Comparison of ENCODE assay signal across 29 cellular contexts in the genomic region with DNA sequence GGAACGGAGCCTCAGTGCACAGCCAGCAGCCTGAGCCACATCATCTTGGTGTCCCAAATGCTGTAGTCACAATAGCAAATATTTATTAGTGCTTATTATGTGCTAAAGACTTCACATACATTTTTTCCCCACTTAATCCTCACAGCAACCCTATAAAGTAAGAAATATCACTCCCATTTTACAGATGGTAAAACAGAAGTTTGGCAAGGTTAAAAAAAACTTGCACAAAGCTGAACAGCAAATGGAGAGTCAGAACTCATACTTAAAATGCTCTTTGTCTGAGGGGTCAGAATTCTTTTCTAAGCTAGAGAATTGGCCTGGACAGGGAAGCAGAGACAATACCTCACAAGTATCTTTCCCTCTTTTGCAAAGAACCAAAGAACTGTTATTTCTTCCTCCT. TPM values are rescaled to one million over a fixed set of nuclear protein-coding genes. Genes with fewer than 3 reads are reported as not detected.
DNase-seq lines count a peak whose midpoint lies in the region; ATAC-seq, FAIRE-seq and TF ChIP-seq lines count a peak whose summit lies in the region.
"Had no signal": no experiment of that assay in that cellular context is flagged by ENCODE, and none has a peak within 500 bp of the region (broad histone marks: within the 10 kb centered on the region; RNA-seq: fewer than 3 reads in every experiment).

No MANE protein-coding gene starts in this region.

- no TSS peak for BruUV-seq in K562 (replicated peaks; lab: Mats Ljungman, UMichigan)

- in situ Hi-C loops in K562 (cut with MboI): no loop called here

- no peaks in the 10 kb centered on the region for H3F3A ChIP-seq in neural progenitor cell (ENCODE audit: low read depth)

- TF ChIP-seq POLR2A in K562 (conservative IDR thresholded peaks at IDR 0.05): no peak

- no peak overlapping the region for H3K27ac Mint-ChIP-seq in neural progenitor cell
- H3K27ac Mint-ChIP-seq in activated T-helper 2 cell treated with anti-CD3 and anti-CD28 coated beads, Interferon-gamma antibody, Interleukin-2, Interleukin-4, amounts not matched to agents 10 μg/mL and 5 μg/mL and 100 μg/mL, durations not matched to agents 14 hours and 24 hours and 36 hours: no peak overlapping the region
- H3K27ac Mint-ChIP-seq: CD14-positive monocyte; CD4-positive, alpha-beta memory T cell; CD4-positive, CD25-positive, alpha-beta regulatory T cell; CD8-positive, alpha-beta memory T cell had no signal

- H3K79me2 ChIP-seq in K562 (ENCODE audit: control insufficient read depth, insufficient read depth, low read length) (no peaks in the 10 kb centered on the region), hepatocyte (no peaks in the 10 kb centered on the region), neural progenitor cell (ENCODE audit: low read depth) (no peaks in the 10 kb centered on the region), parathyroid adenoma (no peaks in the 10 kb centered on the region)

- POLR2A ChIA-PET in K562 (lab: Yijun Ruan, JAX) (interaction anchor here (0.6 to 1.5 kb wide), 5 partner anchors 8 to 74 kb away, joined by 3 to 8 read pairs (median 3); no protein-coding TSS in a partner anchor), HEK293T (lab: Yijun Ruan, JAX) (interaction anchor here (2.2 kb wide), 1 partner anchor 29 kb away, joined by 7 read pairs; no protein-coding TSS in a partner anchor)

- intact Hi-C loops in K562 (cut with micrococcal nuclease): loop anchor here (10.0 kb wide), 1 partner anchor 119 kb away; no protein-coding TSS in a partner anchor
- intact Hi-C loops in activated T-helper 2 cell treated with anti-CD3 and anti-CD28 coated beads, Interferon-gamma antibody, Interleukin-2, Interleukin-4, amounts not matched to agents 10 μg/mL and 5 μg/mL and 100 μg/mL, durations not matched to agents 14 hours and 24 hours and 36 hours (cut with micrococcal nuclease): no loop called here

- TF ChIP-seq RAD21 in K562 (CRISPR knock-in tag; conservative IDR thresholded peaks at IDR 0.05 in 1 of 2, IDR thresholded peaks at IDR 0.05 in 1 of 2): no peak

- H3K27me3 Mint-ChIP-seq in neural progenitor cell (ENCODE audit: insufficient read depth, low read depth): peaks cover 17% of the 10 kb centered on the region
- H3K27me3 Mint-ChIP-seq in activated T-helper 2 cell treated with anti-CD3 and anti-CD28 coated beads, Interferon-gamma antibody, Interleukin-2, Interleukin-4, amounts not matched to agents 10 μg/mL and 5 μg/mL and 100 μg/mL, durations not matched to agents 14 hours and 24 hours and 36 hours (ENCODE audit: low read depth): peaks cover 29% of the 10 kb centered on the region

- DNase-seq in K562 (ENCODE audit: extremely low read depth in 1 of 4, low spot score in 3 of 4): no peak
- no peak for DNase-seq in hepatocyte (ENCODE audit: low spot score)
- no peak for DNase-seq in neural progenitor cell (ENCODE audit: low spot score)
- no peak for DNase-seq in HEK293T (ENCODE audit: extremely low spot score)
- no peak for DNase-seq in NCI-H1436 (lab: John Stamatoyannopoulos, UW)
- no peak for DNase-seq in activated T-helper 2 cell treated with anti-CD3 and anti-CD28 coated beads, Interferon-gamma antibody, Interleukin-2, Interleukin-4, amounts not matched to agents 10 μg/mL and 5 μg/mL and 100 μg/mL, durations not matched to agents 14 hours and 24 hours and 36 hours (ENCODE audit: low spot score)
- DNase-seq: 8988T; ACHN; BE2C; C1 segment of cervical spinal cord; CD4-positive, alpha-beta memory T cell; CD4-positive, CD25-positive, alpha-beta regulatory T cell; CD8-positive, alpha-beta memory T cell; COR-L47; DMS 273 treated with DMSO at 0.1 percent for 48 hours; DMS153; DMS53; DMS79; DND-41; EL; GDM1 had no signal

- H3K9me1 ChIP-seq in K562 (ENCODE audit: control insufficient read depth, insufficient read depth, low read length): no peaks in the 10 kb centered on the region

- TF ChIP-seq CTCF in K562 (IDR thresholded peaks at IDR 0.05 in 2 of 3, conservative IDR thresholded peaks at IDR 0.05 in 1 of 3; ENCODE audit: insufficient read depth in 2 of 3, low read depth in 1 of 3, low read length in 3 of 3): no peak
- TF ChIP-seq CTCF in hepatocyte (IDR thresholded peaks at IDR 0.05; ENCODE audit: poor library complexity): no peak
- no peak for TF ChIP-seq CTCF in neural progenitor cell (IDR thresholded peaks at IDR 0.05)
- TF ChIP-seq CTCF in parathyroid adenoma (IDR thresholded peaks at IDR 0.05): no peak

- no peaks in the 10 kb centered on the region for H3K9me3 ChIP-seq in K562 (replicated peaks; ENCODE audit: control insufficient read depth, insufficient read depth, low read depth, low read length)
- H3K9me3 ChIP-seq in hepatocyte (ENCODE audit: low read depth): no peaks in the 10 kb centered on the region
- H3K9me3 ChIP-seq in neural progenitor cell (ENCODE audit: low read depth): no peaks in the 10 kb centered on the region
- H3K9me3 ChIP-seq in parathyroid adenoma (ENCODE audit: control insufficient read depth, low read length): no peaks in the 10 kb centered on the region
- H3K9me3 ChIP-seq: BE2C had no signal

- H3K27me3 ChIP-seq in K562 (ENCODE audit: control insufficient read depth in 2 of 2, insufficient read depth in 2 of 2, low read length in 2 of 2): no peaks in the 10 kb centered on the region
- no peaks in the 10 kb centered on the region for H3K27me3 ChIP-seq in hepatocyte
- H3K27me3 ChIP-seq in neural progenitor cell: peaks cover 50% of the 10 kb centered on the region
- H3K27me3 ChIP-seq in parathyroid adenoma (ENCODE audit: control insufficient read depth, insufficient read depth, low read length): no peaks in the 10 kb centered on the region
- H3K27me3 ChIP-seq: BLaER1 had no signal

- TF ChIP-seq EP300 in K562 (IDR thresholded peaks at IDR 0.05; ENCODE audit: low read length): no peak

- ATAC-seq in K562: no peak
- ATAC-seq: GM12878 had no signal

- FAIRE-seq in K562 (lab: Jason Lieb, UNC): no peak
- FAIRE-seq: A204.1, GM12878, GM12892, GM18507 had no signal

- CTCF ChIA-PET in K562 (lab: Yijun Ruan, JAX; ENCODE audit: low intra/inter-chr PET ratio) (no interaction called here), HEK293T (lab: Yijun Ruan, JAX) (no interaction called here)

- peaks cover 12% of the 10 kb centered on the region for H3K4me1 Mint-ChIP-seq in neural progenitor cell
- no peaks in the 10 kb centered on the region for H3K4me1 Mint-ChIP-seq in activated T-helper 2 cell treated with anti-CD3 and anti-CD28 coated beads, Interferon-gamma antibody, Interleukin-2, Interleukin-4, amounts not matched to agents 10 μg/mL and 5 μg/mL and 100 μg/mL, durations not matched to agents 14 hours and 24 hours and 36 hours (ENCODE audit: low read depth)
- H3K4me1 Mint-ChIP-seq: CD4-positive, CD25-positive, alpha-beta regulatory T cell; CD8-positive, alpha-beta memory T cell had no signal

- no peaks in the 10 kb centered on the region for H3K36me3 Mint-ChIP-seq in neural progenitor cell
- H3K36me3 Mint-ChIP-seq in activated T-helper 2 cell treated with anti-CD3 and anti-CD28 coated beads, Interferon-gamma antibody, Interleukin-2, Interleukin-4, amounts not matched to agents 10 μg/mL and 5 μg/mL and 100 μg/mL, durations not matched to agents 14 hours and 24 hours and 36 hours (ENCODE audit: low read depth): no peaks in the 10 kb centered on the region
- H3K36me3 Mint-ChIP-seq: CD4-positive, alpha-beta memory T cell; CD4-positive, CD25-positive, alpha-beta regulatory T cell had no signal

- H3K27ac ChIP-seq in K562 (ENCODE audit: extremely low read depth, low read depth, low read length) (no peak overlapping the region), hepatocyte (peak overlapping the region; percentile 80), neural progenitor cell (no peak overlapping the region), parathyroid adenoma (no peak overlapping the region)
- H3K27ac ChIP-seq: BLaER1 had no signal

- no peak overlapping the region for H2AFZ ChIP-seq in K562 (ENCODE audit: low read depth, low read length)
- no peak overlapping the region for H2AFZ ChIP-seq in hepatocyte
- H2AFZ ChIP-seq in neural progenitor cell (replicated peaks): peak overlapping the region; percentile 59
- H2AFZ ChIP-seq in parathyroid adenoma: peak overlapping the region; percentile 9

- WGBS in K562 (ENCODE audit: insufficient coverage, low coverage, missing lambda C conversion rate): 64% methylated on average over 1 of the region's 1 CpG
- 94% methylated on average over 1 of the region's 1 CpG for WGBS in hepatocyte (ENCODE audit: low lambda C conversion rate, missing lambda C conversion rate)

- no peak overlapping the region for H3K4me3 ChIP-seq in K562
- no peak overlapping the region for H3K4me3 ChIP-seq in hepatocyte
- H3K4me3 ChIP-seq in neural progenitor cell: no peak overlapping the region
- no peak overlapping the region for H3K4me3 ChIP-seq in parathyroid adenoma (ENCODE audit: low read depth, low read length)
- H3K4me3 ChIP-seq: BLaER1, GM12878 had no signal

- H3K4me2 ChIP-seq in K562 (ENCODE audit: insufficient read depth, low read length) (no peak overlapping the region), hepatocyte (no peak overlapping the region), neural progenitor cell (peak overlapping the region; percentile 28), parathyroid adenoma (ENCODE audit: low read length) (no peak overlapping the region)
- H3K4me2 ChIP-seq: BLaER1 had no signal

- no peaks in the 10 kb centered on the region for H4K20me1 ChIP-seq in K562 (replicated peaks; ENCODE audit: control insufficient read depth, insufficient read depth, low read length)
- no peaks in the 10 kb centered on the region for H4K20me1 ChIP-seq in hepatocyte (ENCODE audit: insufficient read depth, poor library complexity, severe bottlenecking)
- peaks cover 6% of the 10 kb centered on the region for H4K20me1 ChIP-seq in neural progenitor cell (ENCODE audit: low read depth)
- H4K20me1 ChIP-seq: BLaER1 had no signal

- H3K36me3 ChIP-seq in K562 (ENCODE audit: control insufficient read depth, insufficient read depth, low read length) (no peaks in the 10 kb centered on the region), hepatocyte (replicated peaks; ENCODE audit: insufficient read depth, low read depth) (no peaks in the 10 kb centered on the region), neural progenitor cell (no peaks in the 10 kb centered on the region), parathyroid adenoma (ENCODE audit: control insufficient read depth, insufficient read depth, low read length) (no peaks in the 10 kb centered on the region)
- H3K36me3 ChIP-seq: BE2C, BLaER1 had no signal

- peaks cover 10 to 16% of the 10 kb centered on the region in 2 experiments for H3K4me1 ChIP-seq in K562 (replicated peaks in 1 of 2; ENCODE audit: control insufficient read depth in 2 of 2, insufficient read depth in 2 of 2, low read length in 2 of 2)
- peaks cover 24% of the 10 kb centered on the region for H3K4me1 ChIP-seq in hepatocyte (ENCODE audit: insufficient read depth)
- peaks cover 19% of the 10 kb centered on the region for H3K4me1 ChIP-seq in neural progenitor cell
- peaks cover 1% of the 10 kb centered on the region for H3K4me1 ChIP-seq in parathyroid adenoma
- H3K4me1 ChIP-seq: BE2C had no signal

- H3K4me3 Mint-ChIP-seq in neural progenitor cell: no peak overlapping the region
- H3K4me3 Mint-ChIP-seq in activated T-helper 2 cell treated with anti-CD3 and anti-CD28 coated beads, Interferon-gamma antibody, Interleukin-2, Interleukin-4, amounts not matched to agents 10 μg/mL and 5 μg/mL and 100 μg/mL, durations not matched to agents 14 hours and 24 hours and 36 hours (ENCODE audit: low read depth): no peak overlapping the region
- H3K4me3 Mint-ChIP-seq: CD14-positive monocyte; CD4-positive, alpha-beta memory T cell; CD4-positive, CD25-positive, alpha-beta regulatory T cell; CD8-positive, alpha-beta memory T cell had no signal

- H3K9ac ChIP-seq in K562 (ENCODE audit: insufficient read depth in 1 of 2, low read depth in 2 of 2, low read length in 2 of 2) (no peak overlapping the region), neural progenitor cell (no peak overlapping the region), parathyroid adenoma (no peak overlapping the region)
- H3K9ac ChIP-seq: BLaER1 had no signal

- no peaks in the 10 kb centered on the region for H3K9me2 ChIP-seq in hepatocyte (replicated peaks; ENCODE audit: insufficient read depth)

- H3K9me3 Mint-ChIP-seq in neural progenitor cell: no peaks in the 10 kb centered on the region
- H3K9me3 Mint-ChIP-seq in activated T-helper 2 cell treated with anti-CD3 and anti-CD28 coated beads, Interferon-gamma antibody, Interleukin-2, Interleukin-4, amounts not matched to agents 10 μg/mL and 5 μg/mL and 100 μg/mL, durations not matched to agents 14 hours and 24 hours and 36 hours: no peaks in the 10 kb centered on the region

RNA-seq across cellular contexts. Expression of a gene that starts 30.9 kb away (rescaled TPM):
- total RNA-seq in K562 (2011; cell fraction: chromatin; rRNA removed; ENCODE audit: low replicate concordance): 30.5 and 37.3 TPM in 2 replicates
- total RNA-seq in K562 (2011; cell fraction: nucleolus; rRNA removed): 8.4 and 9.8 TPM in 2 replicates
- 15.2 and 25.6 TPM in 2 replicates for total RNA-seq in K562 (2011; cell fraction: nucleoplasm; rRNA removed)
- total RNA-seq in K562 (2014; rRNA removed) (5.6 and 6.0 TPM in 2 replicates), K562 (2014; rRNA removed; fragmentation: Illumina TruSeq; extraction: Trizol) (6.9 and 8.3 TPM in 2 replicates), K562 (2015; rRNA removed; fragmentation: Illumina TruSeq; extraction: Trizol) (7.0 and 7.2 TPM in 2 replicates), K562 (2021) (9.7 and 10.5 TPM in 2 replicates), hepatocyte (60.0 and 66.4 TPM in 2 replicates), neural progenitor cell (ENCODE audit: low replicate concordance) (1.1 and 1.2 TPM in 2 replicates)
- polyA plus RNA-seq in K562 (2011; rRNA removed) (11.0 and 14.9 TPM in 2 replicates), K562 (2014; fragmentation: Illumina TruSeq; extraction: Trizol) (7.1 and 9.0 TPM in 2 replicates), K562 (2014; fragmentation: Nextera tagmentation; extraction: Ambion mirVana) (1 to 10 TPM; 1.7 to 3.0 TPM), K562 (2014; rRNA removed) (4.1 and 4.7 TPM in 2 replicates), hepatocyte (26.8 and 28.1 TPM in 2 replicates)
- 5.1 and 6.0 TPM in 2 replicates for polyA plus RNA-seq in K562 (2011; cell fraction: cytosol; rRNA removed)
- polyA plus RNA-seq in K562 (2011; cell fraction: nucleus; rRNA removed): 14.3 and 15.5 TPM in 2 replicates
- polyA plus RNA-seq in K562 (2012): 5.7 and 5.9 TPM in 2 replicates
- polyA minus RNA-seq in K562 (2011; rRNA and poly(A)+ RNA removed): 34.3 and 35.4 TPM in 2 replicates
- 6.6 and 11.8 TPM in 2 replicates for polyA minus RNA-seq in K562 (2011; cell fraction: cytosol; rRNA and poly(A)+ RNA removed)
- 27.3 and 34.0 TPM in 2 replicates for polyA minus RNA-seq in K562 (2011; cell fraction: nucleus; rRNA and poly(A)+ RNA removed)
- total RNA-seq in activated T-helper 2 cell treated with anti-CD3 and anti-CD28 coated beads, Interferon-gamma antibody, Interleukin-2, Interleukin-4, amounts not matched to agents 10 μg/mL and 5 μg/mL and 100 μg/mL, durations not matched to agents 14 hours and 24 hours and 36 hours: not detected in 2 replicates
- total RNA-seq: CD4-positive, alpha-beta memory T cell; CD8-positive, alpha-beta memory T cell; G401 had no signal
- polyA plus RNA-seq: CD14-positive monocyte; CD4-positive, CD25-positive, alpha-beta regulatory T cell; CD8-positive, alpha-beta memory T cell; GM12878 had no signal

Comparison
In these comparisons a context has a peak if more than half of its experiments do, and no peak if none do; other contexts are left out.
1. H2AFZ ChIP-seq: peak in neural progenitor cell (single experiment) and parathyroid adenoma (single experiment); none in K562 (single experiment) and hepatocyte (single experiment).